13 cellular contexts compared by ENCODE assay signal in the genomic region with DNA sequence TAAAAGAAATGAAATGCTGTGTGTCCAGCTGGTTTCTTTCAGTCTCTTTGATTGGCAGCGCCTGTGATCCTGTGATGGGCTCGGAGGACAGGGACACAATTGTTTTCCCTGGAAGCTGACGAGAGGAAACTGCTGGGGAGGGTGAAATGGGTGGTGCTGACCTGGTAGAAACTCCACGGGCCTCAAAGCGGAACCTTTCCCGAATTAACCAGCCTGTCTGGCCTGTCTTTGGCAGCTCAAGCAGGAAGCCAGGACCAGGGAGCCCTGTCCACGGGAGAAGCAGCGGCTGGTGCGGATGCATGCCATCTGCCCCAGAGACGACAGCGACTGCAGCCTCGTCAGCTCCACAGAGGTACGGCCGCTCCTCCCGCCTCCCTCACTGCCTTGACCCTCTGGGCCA. TPM values are rescaled to one million over a fixed set of nuclear protein-coding genes. Genes with fewer than 3 reads are reported as not detected.
DNase-seq lines count a peak whose midpoint lies in the region; ATAC-seq and TF ChIP-seq lines count a peak whose summit lies in the region.
"Had no signal": no experiment of that assay in that cellular context is flagged by ENCODE, and none has a peak within 500 bp of the region (broad histone marks: within the 10 kb centered on the region; RNA-seq: fewer than 3 reads in every experiment).

No MANE protein-coding gene starts in this region.

- peaks cover 0 to 16% of the 10 kb centered on the region in 2 donors for H3K36me3 ChIP-seq in esophagus (ENCODE audit: control insufficient read depth in 2 of 2, insufficient read depth in 2 of 2, low read length in 1 of 2)
- H3K36me3 ChIP-seq in thoracic aorta, result no peaks in the 10 kb centered on the region
- H3K36me3 ChIP-seq: ascending aorta had no signal

- H3K4me1 Mint-ChIP-seq in naive thymus-derived CD8-positive, alpha-beta T cell, result peaks cover 2 to 6% (median 4%) of the 10 kb centered on the region in 4 donors

- peaks cover 0 to 18% (median 2%) of the 10 kb centered on the region in 5 donors for H3K27me3 Mint-ChIP-seq in naive thymus-derived CD8-positive, alpha-beta T cell

- peak overlapping the region in 1 of 2 donors; percentile 32 for H3K4me3 ChIP-seq in esophagus (ENCODE audit: low read depth in 1 of 2, low read length in 2 of 2)
- H3K4me3 ChIP-seq in thoracic aorta, result peak overlapping the region; percentile 3
- H3K4me3 ChIP-seq: ascending aorta had no signal

- H3K27ac ChIP-seq in esophagus (ENCODE audit: low read depth in 2 of 2, low read length in 1 of 2), result peak overlapping the region; percentile 85 to 98
- no peak overlapping the region for H3K27ac ChIP-seq in thoracic aorta
- H3K27ac ChIP-seq: ascending aorta had no signal

- H3K9me3 Mint-ChIP-seq in naive thymus-derived CD8-positive, alpha-beta T cell, result no peaks in the 10 kb centered on the region

- WGBS in esophagus, 2 donors, result 26 to 35% methylated on average over 15 of the region's 15 CpGs

- no peak for TF ChIP-seq CTCF in thoracic aorta (IDR thresholded peaks at IDR 0.05)

- H3K27ac Mint-ChIP-seq in naive thymus-derived CD8-positive, alpha-beta T cell, result no peak overlapping the region

- H3K4me1 ChIP-seq in esophagus (ENCODE audit: control insufficient read depth in 2 of 2, insufficient read depth in 2 of 2, low read length in 1 of 2) (peaks cover 0 to 20% of the 10 kb centered on the region in 2 donors), thoracic aorta (ENCODE audit: control insufficient read depth in 1 of 2, low read depth in 2 of 2) (peaks cover 0 to 12% of the 10 kb centered on the region in 2 donors)
- H3K4me1 ChIP-seq: ascending aorta had no signal

- H3K36me3 Mint-ChIP-seq in naive thymus-derived CD8-positive, alpha-beta T cell, result no peaks in the 10 kb centered on the region

- POLR2A ChIA-PET in naive thymus-derived CD8-positive, alpha-beta T cell (lab: Charles Lee), result no interaction called here

- H3K4me3 Mint-ChIP-seq in naive thymus-derived CD8-positive, alpha-beta T cell, result no peak overlapping the region

- H3K27me3 ChIP-seq in esophagus (ENCODE audit: control insufficient read depth in 1 of 2, insufficient read depth in 2 of 2, low read length in 2 of 2), result no peaks in the 10 kb centered on the region
- H3K27me3 ChIP-seq in thoracic aorta (replicated peaks; ENCODE audit: insufficient read depth), result no peaks in the 10 kb centered on the region
- H3K27me3 ChIP-seq: ascending aorta had no signal

- H3K9me3 ChIP-seq in esophagus (ENCODE audit: control insufficient read depth in 2 of 2, insufficient read depth in 1 of 2, low read depth in 1 of 2, low read length in 1 of 2) (no peaks in the 10 kb centered on the region), thoracic aorta (no peaks in the 10 kb centered on the region)
- H3K9me3 ChIP-seq: ascending aorta had no signal

- ATAC-seq in thoracic aorta (ENCODE audit: insufficient number of reproducible peaks, low FRiP score, low read depth), result no peak
- no peak for ATAC-seq in naive thymus-derived CD8-positive, alpha-beta T cell

- DNase-seq in amygdala (lab: John Stamatoyannopoulos, UW), result peak in 35 of 56 donors; percentile 8 to 69 (median 39)
- peak; percentile 28 for DNase-seq in midbrain (lab: John Stamatoyannopoulos, UW)
- no peak for DNase-seq in thoracic aorta (ENCODE audit: low spot score)
- no peak for DNase-seq in NCI-H510A treated with DMSO at 0.1 percent for 48 hours (lab: John Stamatoyannopoulos, UW)
- DNase-seq in RPMI8226, result no peak
- no peak for DNase-seq in naive thymus-derived CD8-positive, alpha-beta T cell
- DNase-seq: kidney; MV-4-11; NCI-H510A; stimulated activated CD4-positive, alpha-beta T cell treated with anti-CD3 and anti-CD28 coated beads, Interleukin-2, amount 100 ng/mL, for 48 hours; stimulated activated naive CD4-positive, alpha-beta T cell had no signal

RNA-seq across cellular contexts. Expression of gene CARD14, which starts 22.4 kb away (rescaled TPM):
- polyA plus RNA-seq in esophagus, result 10 to 100 TPM; 25.7 to 28.0 TPM
- total RNA-seq in thoracic aorta, result not detected
- total RNA-seq in naive thymus-derived CD8-positive, alpha-beta T cell, result not detected
- not detected for polyA plus RNA-seq in naive thymus-derived CD8-positive, alpha-beta T cell

RNA-seq across cellular contexts. Expression of gene SGSH, which starts 27.9 kb away (rescaled TPM):
- 10 to 100 TPM; 16.5 to 20.4 TPM for polyA plus RNA-seq in esophagus
- total RNA-seq in thoracic aorta, result 10 to 100 TPM; 22.2 to 51.8 TPM
- total RNA-seq in naive thymus-derived CD8-positive, alpha-beta T cell, result 100 to 1,000 TPM; 138 to 143 TPM
- 10 to 100 TPM; 20.1 to 36.5 (median 25.6) TPM for polyA plus RNA-seq in naive thymus-derived CD8-positive, alpha-beta T cell

RNA-seq across cellular contexts. Expression of gene SLC26A11, which starts 28.0 kb away (rescaled TPM):
- polyA plus RNA-seq in esophagus, result 1 to 10 TPM; 4.7 to 6.9 TPM
- 10 to 100 TPM; 41.1 to 69.2 TPM for total RNA-seq in thoracic aorta
- total RNA-seq in naive thymus-derived CD8-positive, alpha-beta T cell, result 10 to 100 TPM; 93.1 to 96.2 TPM
- 1 to 10 TPM; 4.8 to 8.4 (median 5.7) TPM for polyA plus RNA-seq in naive thymus-derived CD8-positive, alpha-beta T cell

RNA-seq across cellular contexts. Expression of gene EIF4A3, which starts 45.3 kb away (rescaled TPM):
- polyA plus RNA-seq in esophagus, result 100 to 1,000 TPM in 1 of 2 donors, 10 to 100 TPM in 1; 40.5 to 102 TPM
- 10 to 100 TPM; 32.6 to 39.4 TPM for total RNA-seq in thoracic aorta
- total RNA-seq in naive thymus-derived CD8-positive, alpha-beta T cell, result 10 to 100 TPM; 53.0 to 61.4 TPM
- 10 to 100 TPM; 56.0 to 88.6 (median 58.2) TPM for polyA plus RNA-seq in naive thymus-derived CD8-positive, alpha-beta T cell

Comparison
In these comparisons a context has a peak if more than half of its experiments do, and no peak if none do; other contexts are left out.
1. DNase-seq: peak in amygdala (35 of 56) and midbrain (single experiment); none in thoracic aorta (single experiment), NCI-H510A treated with DMSO at 0.1 percent for 48 hours (single experiment), RPMI8226 (single experiment) and naive thymus-derived CD8-positive, alpha-beta T cell (0 of 10).
2. H3K27ac ChIP-seq: peak in esophagus (2 of 2); none in thoracic aorta (0 of 2).